In the genomic region with DNA sequence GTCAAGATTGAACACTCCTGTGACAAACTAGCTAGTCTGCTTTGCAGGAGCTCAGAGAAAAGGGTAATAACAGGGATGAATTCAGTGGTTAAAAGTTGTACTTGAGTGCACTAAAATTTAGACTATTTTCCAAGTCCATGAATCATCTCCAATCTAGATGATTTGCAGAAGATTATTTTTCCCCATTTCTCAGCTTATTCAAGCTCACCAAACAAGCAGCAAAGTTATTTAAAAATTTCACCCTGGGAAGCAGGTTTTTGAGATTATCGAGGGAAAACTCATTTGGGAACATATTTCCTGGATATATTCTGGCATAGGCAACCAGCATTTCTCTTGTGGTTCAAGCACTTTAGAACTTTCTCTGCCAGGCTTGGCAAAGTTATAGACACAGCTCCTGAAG, we compare ENCODE assay signal across 16 cellular contexts.
DNase-seq lines count a peak whose midpoint lies in the region; ATAC-seq and TF ChIP-seq lines count a peak whose summit lies in the region.
"Had no signal": no experiment of that assay in that cellular context is flagged by ENCODE, and none has a peak within 500 bp of the region (broad histone marks: within the 10 kb centered on the region; RNA-seq: fewer than 3 reads in every experiment).

No MANE protein-coding gene starts in this region.

- H3K18ac ChIP-seq in IMR-90 (ENCODE audit: low read depth, low read length) (no peak overlapping the region), mesendoderm (ENCODE audit: low read length) (no peak overlapping the region)

- no CpG with 5 or more reads among the region's 1 CpG for WGBS in IMR-90 (ENCODE audit: extremely low coverage in 2 of 2, insufficient read length in 1 of 2), 2 experiments
- WGBS in mesendoderm (ENCODE audit: extremely low coverage, insufficient coverage, low lambda C conversion rate), result no CpG with 5 or more reads among the region's 1 CpG

- H3K27ac ChIP-seq in IMR-90 (ENCODE audit: insufficient read depth, low read length), result no peak overlapping the region
- no peak overlapping the region for H3K27ac ChIP-seq in mesendoderm (ENCODE audit: low read depth, low read length)

- H3K4ac ChIP-seq in IMR-90 (ENCODE audit: low read depth, low read length) (no peak overlapping the region), mesendoderm (ENCODE audit: low read depth, low read length) (no peak overlapping the region)

- H3K79me2 ChIP-seq in mesendoderm (ENCODE audit: control insufficient read depth, insufficient read depth, low read length), result no peaks in the 10 kb centered on the region

- TF ChIP-seq RAD21 in IMR-90 (IDR thresholded peaks at IDR 0.05; ENCODE audit: low read length), result no peak

- no peaks in the 10 kb centered on the region for H4K20me1 ChIP-seq in IMR-90 (ENCODE audit: insufficient read depth, low read length)

- H3K14ac ChIP-seq in IMR-90 (replicated peaks; ENCODE audit: low read depth, low read length), result no peak overlapping the region

- POLR2A ChIA-PET in IMR-90 (lab: Charles Lee; ENCODE audit: unreplicated experiment), result no interaction called here

- H4K91ac ChIP-seq in IMR-90 (ENCODE audit: insufficient read depth, low read depth, low read length), result no peak overlapping the region

- H3K9me1 ChIP-seq in IMR-90 (ENCODE audit: insufficient read depth, low read length), result no peaks in the 10 kb centered on the region

- H2BK5ac ChIP-seq in IMR-90 (ENCODE audit: low read depth, low read length, poor library complexity, severe bottlenecking) (no peak overlapping the region), mesendoderm (ENCODE audit: low read length) (peak overlapping the region; percentile 20)

- TF ChIP-seq CTCF in IMR-90 (conservative IDR thresholded peaks at IDR 0.05; ENCODE audit: low read depth, low read length), result no peak

- TF ChIP-seq POLR2A in IMR-90 (IDR thresholded peaks at IDR 0.05; ENCODE audit: low read depth, low read length), result no peak

- DNase-seq in IMR-90 (peak; percentile 7), fibroblast of peridontal ligament (ENCODE audit: extremely low read depth) (peak; percentile 56), mesendoderm (no peak)
- DNase-seq in stimulated activated CD4-positive, alpha-beta T cell treated with anti-CD3 and anti-CD28 coated beads, Interleukin-2, amount 100 ng/mL, for 24 hours, result no peak
- no peak for DNase-seq in stimulated activated CD4-positive, alpha-beta T cell treated with anti-CD3 and anti-CD28 coated beads, Interleukin-2, amount 100 ng/mL, for 48 hours
- DNase-seq: C1 segment of cervical spinal cord; CD4-positive, CD25-positive, alpha-beta regulatory T cell; CD8-positive, alpha-beta memory T cell; DMS 273 treated with DMSO at 0.1 percent for 48 hours; DMS53; DND-41; EL; GOT3; H7 had no signal

- dilution Hi-C loops in IMR-90 (cut with HindIII; ENCODE audit: low sequenced_read_pairs, unreplicated experiment), result no loop called here

- H3K9ac ChIP-seq in IMR-90 (ENCODE audit: low read depth, low read length), result no peak overlapping the region
- no peak overlapping the region for H3K9ac ChIP-seq in mesendoderm (ENCODE audit: low read length)

- H3K4me3 ChIP-seq in IMR-90 (ENCODE audit: insufficient read depth, low read depth, low read length) (no peak overlapping the region), mesendoderm (ENCODE audit: low read length) (no peak overlapping the region)
- H3K4me3 ChIP-seq: GM12878 had no signal

- H3K36me3 ChIP-seq in IMR-90 (ENCODE audit: control insufficient read depth, insufficient read depth, low read length), result no peaks in the 10 kb centered on the region
- no peaks in the 10 kb centered on the region for H3K36me3 ChIP-seq in mesendoderm (ENCODE audit: control insufficient read depth, insufficient read depth, low read length)

- H2AK5ac ChIP-seq in IMR-90 (ENCODE audit: low read depth, low read length) (no peak overlapping the region), mesendoderm (ENCODE audit: low read length) (no peak overlapping the region)

- H3K27me3 ChIP-seq in IMR-90 (ENCODE audit: control insufficient read depth, insufficient read depth, low read length) (no peaks in the 10 kb centered on the region), mesendoderm (ENCODE audit: insufficient read depth, low read length, poor library complexity) (no peaks in the 10 kb centered on the region)

- H3K79me1 ChIP-seq in IMR-90 (ENCODE audit: low read depth in 1 of 2, low read length in 2 of 2), result no peaks in the 10 kb centered on the region
- H3K79me1 ChIP-seq in mesendoderm (ENCODE audit: low read length), result no peaks in the 10 kb centered on the region

- H2BK120ac ChIP-seq in IMR-90 (ENCODE audit: low read depth, low read length) (no peak overlapping the region), mesendoderm (ENCODE audit: low read depth, low read length) (no peak overlapping the region)

- H2AFZ ChIP-seq in IMR-90 (replicated peaks; ENCODE audit: low read length, poor library complexity), result no peak overlapping the region

- in situ Hi-C loops in IMR-90 (cut with MboI; ENCODE audit: low sequenced_read_pairs), result no loop called here

- CTCF ChIA-PET in IMR-90 (lab: Yijun Ruan, JAX), result interaction anchor here (0.9 to 1.1 kb wide), 2 partner anchors 12 to 18 kb away, joined by 3 to 6 read pairs; no protein-coding TSS in a partner anchor

- H2AK9ac ChIP-seq in IMR-90 (replicated peaks; ENCODE audit: low read depth, low read length, poor library complexity), result no peak overlapping the region

- BruUV-seq in IMR-90 (replicated peaks; lab: Mats Ljungman, UMichigan), result no TSS peak

- H3K56ac ChIP-seq in IMR-90 (ENCODE audit: extremely low read depth, insufficient read depth, low read length) (no peak overlapping the region), mesendoderm (ENCODE audit: low read length) (no peak overlapping the region)

- no peaks in the 10 kb centered on the region; the same call in 1 of the 2 replicates for H3K4me1 ChIP-seq in IMR-90 (ENCODE audit: control insufficient read depth, insufficient read depth, low read length)
- peaks cover 12% of the 10 kb centered on the region for H3K4me1 ChIP-seq in mesendoderm (ENCODE audit: control insufficient read depth, low read depth, low read length)

- intact Hi-C loops in IMR-90 (cut with micrococcal nuclease), result no loop called here

- no peaks in the 10 kb centered on the region for H3K9me3 ChIP-seq in IMR-90 (ENCODE audit: control insufficient read depth, insufficient read depth, low read length)

- no peak for ATAC-seq in IMR-90 (ENCODE audit: low read depth)
- no peak for ATAC-seq in SK-N-SH treated with all-trans-retinoic acid at 6 μM for 48 hours
- ATAC-seq: GM12878 had no signal

- no peak overlapping the region for H4K5ac ChIP-seq in IMR-90 (ENCODE audit: low read depth, low read length)
- no peak overlapping the region for H4K5ac ChIP-seq in mesendoderm (ENCODE audit: low read length)

- H2BK20ac ChIP-seq in IMR-90 (ENCODE audit: low read depth, low read length), result no peak overlapping the region

- no peak overlapping the region for H2BK15ac ChIP-seq in IMR-90 (ENCODE audit: low read depth, low read length)
- peak overlapping the region; percentile 23 for H2BK15ac ChIP-seq in mesendoderm (replicated peaks; ENCODE audit: low read depth)

- no peak overlapping the region for H3K23ac ChIP-seq in IMR-90 (ENCODE audit: low read depth, low read length)
- H3K23ac ChIP-seq in mesendoderm (ENCODE audit: low read length), result no peak overlapping the region

- no peak overlapping the region for H4K8ac ChIP-seq in IMR-90 (ENCODE audit: low read depth in 2 of 2, low read length in 2 of 2)
- H4K8ac ChIP-seq in mesendoderm (ENCODE audit: low read depth, low read length), result no peak overlapping the region

- H3K4me2 ChIP-seq in IMR-90 (ENCODE audit: low read depth, low read length) (no peak overlapping the region), mesendoderm (ENCODE audit: low read length) (no peak overlapping the region)

TF ChIP-seq in IMR-90, 13 proteins besides CTCF, POLR2A, EP300 and RAD21:
- TF ChIP-seq SMC3 (IDR thresholded peaks at IDR 0.05; ENCODE audit: low read depth, low read length), result no peak
- no peak for TF ChIP-seq NFE2L2 (IDR thresholded peaks at IDR 0.05; ENCODE audit: low read depth, low read length)

TF ChIP-seq in SK-N-SH treated with all-trans-retinoic acid at 6 μM for 48 hours, 23 proteins besides CTCF, POLR2A, EP300 and RAD21:
- TF ChIP-seq, protein P1, sequence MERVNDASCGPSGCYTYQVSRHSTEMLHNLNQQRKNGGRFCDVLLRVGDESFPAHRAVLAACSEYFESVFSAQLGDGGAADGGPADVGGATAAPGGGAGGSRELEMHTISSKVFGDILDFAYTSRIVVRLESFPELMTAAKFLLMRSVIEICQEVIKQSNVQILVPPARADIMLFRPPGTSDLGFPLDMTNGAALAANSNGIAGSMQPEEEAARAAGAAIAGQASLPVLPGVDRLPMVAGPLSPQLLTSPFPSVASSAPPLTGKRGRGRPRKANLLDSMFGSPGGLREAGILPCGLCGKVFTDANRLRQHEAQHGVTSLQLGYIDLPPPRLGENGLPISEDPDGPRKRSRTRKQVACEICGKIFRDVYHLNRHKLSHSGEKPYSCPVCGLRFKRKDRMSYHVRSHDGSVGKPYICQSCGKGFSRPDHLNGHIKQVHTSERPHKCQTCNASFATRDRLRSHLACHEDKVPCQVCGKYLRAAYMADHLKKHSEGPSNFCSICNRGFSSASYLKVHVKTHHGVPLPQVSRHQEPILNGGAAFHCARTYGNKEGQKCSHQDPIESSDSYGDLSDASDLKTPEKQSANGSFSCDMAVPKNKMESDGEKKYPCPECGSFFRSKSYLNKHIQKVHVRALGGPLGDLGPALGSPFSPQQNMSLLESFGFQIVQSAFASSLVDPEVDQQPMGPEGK (CRISPR knock-in tag; IDR thresholded peaks at IDR 0.05; ENCODE audit: borderline replicate concordance), result no peak
- no peak for TF ChIP-seq GLIS3 (CRISPR knock-in tag; IDR thresholded peaks at IDR 0.05)
- TF ChIP-seq OSR1 (CRISPR knock-in tag; IDR thresholded peaks at IDR 0.05), result no peak
- no peak for TF ChIP-seq TOX (CRISPR knock-in tag; IDR thresholded peaks at IDR 0.05; ENCODE audit: borderline replicate concordance)

Comparison
In these comparisons a context has a peak if more than half of its experiments do, and no peak if none do; other contexts are left out.
1. DNase-seq: peak in IMR-90 (single experiment) and fibroblast of peridontal ligament (single experiment); none in mesendoderm (single experiment), stimulated activated CD4-positive, alpha-beta T cell treated with anti-CD3 and anti-CD28 coated beads, Interleukin-2, amount 100 ng/mL, for 24 hours (0 of 2) and stimulated activated CD4-positive, alpha-beta T cell treated with anti-CD3 and anti-CD28 coated beads, Interleukin-2, amount 100 ng/mL, for 48 hours (0 of 2).